In genomic region chr10:5684318-5684970, GRCh38 we compare ENCODE assay signal across 1 cellular context.
TF ChIP-seq lines count a peak whose summit lies in the region.

Gene TASOR2, plus strand, starts transcription at chr10:5684838. Its CDS starts 35,805 bp downstream, at chr10:5720643.

TF ChIP-seq in K562, 482 proteins besides CTCF, POLR2A, EP300 and RAD21 (continued from another document and continues in another):
- TF ChIP-seq HBP1 (CRISPR knock-in tag; IDR thresholded peaks at IDR 0.05) (0 out of 2 replicates have a peak, but pooled peaks have one; percentile 42), ZNF586 (CRISPR knock-in tag; conservative IDR thresholded peaks at IDR 0.05) (0 out of 2 replicates have a peak, but pooled peaks have one; percentile 84), HCFC1 (IDR thresholded peaks at IDR 0.05; ENCODE audit: low read depth, low read length) (no peak), KAT7 (CRISPR knock-in tag; IDR thresholded peaks at IDR 0.05; ENCODE audit: borderline replicate concordance) (peak; percentile 74; the same call in 1 of the 2 replicates), EP400 (IDR thresholded peaks at IDR 0.05) (peak; percentile 75), MXI1 (IDR thresholded peaks at IDR 0.05; ENCODE audit: low read depth, low read length) (no peak), ZNF79 (CRISPR knock-in tag; IDR thresholded peaks at IDR 0.05; ENCODE audit: low read depth) (0 out of 2 replicates have a peak, but pooled peaks have one; percentile 65), ZNF263 (CRISPR knock-in tag; IDR thresholded peaks at IDR 0.05; ENCODE audit: borderline replicate concordance) (peak; percentile 71; the same call in 1 of the 2 replicates), ELF2 (CRISPR knock-in tag; IDR thresholded peaks at IDR 0.05) (no peak), AFF4 (CRISPR knock-in tag; IDR thresholded peaks at IDR 0.05) (peak; percentile 85), GMEB1 (CRISPR knock-in tag; IDR thresholded peaks at IDR 0.05) (peak; percentile 70), CHD2 (IDR thresholded peaks at IDR 0.05; ENCODE audit: low read depth, low read length) (peak; percentile 97), CREM (IDR thresholded peaks at IDR 0.05; ENCODE audit: low read depth) (peak; percentile 67), NFATC3 (IDR thresholded peaks at IDR 0.05) (no peak), ZNF436 (CRISPR knock-in tag; IDR thresholded peaks at IDR 0.05) (no peak), ZNF589 (CRISPR knock-in tag; IDR thresholded peaks at IDR 0.05; ENCODE audit: low read depth) (peak; percentile 86; the same call in 1 of the 2 replicates), PCBP1 (IDR thresholded peaks at IDR 0.05; ENCODE audit: low read depth, low read length, poor library complexity, severe bottlenecking) (peak; percentile 84), SNIP1 (IDR thresholded peaks at IDR 0.05; ENCODE audit: low read depth) (no peak), FOXA3 (CRISPR knock-in tag; conservative IDR thresholded peaks at IDR 0.05 in 1 of 2, IDR thresholded peaks at IDR 0.05 in 1 of 2) (peak in 1 of 2 experiments; percentile 94; a peak in 2 of 4 replicates), ATF1 (CRISPR knock-in tag; IDR thresholded peaks at IDR 0.05) (no peak), ATF1 (tag; IDR thresholded peaks at IDR 0.05) (peak; percentile 69), RB1 (IDR thresholded peaks at IDR 0.05; ENCODE audit: low read depth) (peak; percentile 31; the same call in 1 of the 2 replicates), ZSCAN32 (CRISPR knock-in tag; IDR thresholded peaks at IDR 0.05) (peak; percentile 72; the same call in 1 of the 2 replicates), CSDE1 (IDR thresholded peaks at IDR 0.05) (no peak), DPF2 (IDR thresholded peaks at IDR 0.05) (0 out of 2 replicates have a peak, but pooled peaks have one; percentile 28), SMC3 (conservative IDR thresholded peaks at IDR 0.05; ENCODE audit: insufficient read depth, low read depth, low read length) (no peak), ZNF511 (CRISPR knock-in tag; IDR thresholded peaks at IDR 0.05) (peak; percentile 99), ZNF124 (CRISPR knock-in tag; IDR thresholded peaks at IDR 0.05) (peak; percentile 47; the same call in 1 of the 2 replicates), TEAD4 (IDR thresholded peaks at IDR 0.05; ENCODE audit: low read length) (peak; percentile 44; the same call in 1 of the 2 replicates), TEAD4 (CRISPR knock-in tag; IDR thresholded peaks at IDR 0.05; ENCODE audit: borderline replicate concordance) (peak; percentile 93), JUND (IDR thresholded peaks at IDR 0.05; ENCODE audit: borderline replicate concordance, low read depth, low read length) (peak; percentile 22; the same call in 1 of the 2 replicates), JUND (tag; IDR thresholded peaks at IDR 0.05; ENCODE audit: borderline replicate concordance, low read depth, low read length) (peak; percentile 77; the same call in 2 of the 3 replicates), E2F5 (CRISPR knock-in tag; IDR thresholded peaks at IDR 0.05) (peak; percentile 96; the same call in 1 of the 2 replicates), NCOR1 (IDR thresholded peaks at IDR 0.05) (no peak), ZNF76 (CRISPR knock-in tag; IDR thresholded peaks at IDR 0.05; ENCODE audit: borderline replicate concordance) (0 out of 2 replicates have a peak, but pooled peaks have one; percentile 85), ZNF707 (CRISPR knock-in tag; conservative IDR thresholded peaks at IDR 0.05) (peak; percentile 61; the same call in 1 of the 2 replicates), TCF15 (CRISPR knock-in tag; IDR thresholded peaks at IDR 0.05) (peak; percentile 92), THRB (CRISPR knock-in tag; conservative IDR thresholded peaks at IDR 0.05) (no peak), MAZ (CRISPR knock-in tag; conservative IDR thresholded peaks at IDR 0.05 in 1 of 2, IDR thresholded peaks at IDR 0.05 in 1 of 2) (peak; percentile 64 to 84; a peak in 3 of 4 replicates), ZBTB26 (CRISPR knock-in tag; IDR thresholded peaks at IDR 0.05) (0 out of 2 replicates have a peak, but pooled peaks have one; percentile 42), CAMTA2 (CRISPR knock-in tag; conservative IDR thresholded peaks at IDR 0.05) (no peak), TCF7L2 (IDR thresholded peaks at IDR 0.05; ENCODE audit: low read depth, low read length) (peak; percentile 23; the same call in 1 of the 2 replicates), RFX5 (IDR thresholded peaks at IDR 0.05; ENCODE audit: low read depth, low read length) (no peak), XRCC3 (IDR thresholded peaks at IDR 0.05) (no peak), RCOR1 (IDR thresholded peaks at IDR 0.05; ENCODE audit: borderline replicate concordance in 1 of 2, low read depth in 2 of 2, low read length in 2 of 2) (peak in 1 of 2 experiments; percentile 5; a peak in 1 of 4 replicates), ZNF444 (CRISPR knock-in tag; IDR thresholded peaks at IDR 0.05) (0 out of 2 replicates have a peak, but pooled peaks have one; percentile 67), ZBTB2 (IDR thresholded peaks at IDR 0.05) (peak; percentile 98), RBM17 (IDR thresholded peaks at IDR 0.05; ENCODE audit: borderline replicate concordance, low read depth, low read length) (no peak), E2F6 (IDR thresholded peaks at IDR 0.05; ENCODE audit: borderline replicate concordance in 1 of 2, extremely low read depth in 1 of 2, insufficient read depth in 1 of 2, insufficient read length in 1 of 2, low read depth in 1 of 2, low read length in 1 of 2, poor library complexity in 1 of 2, severe bottlenecking in 1 of 2) (peak; percentile 100), ARID3A (IDR thresholded peaks at IDR 0.05; ENCODE audit: borderline replicate concordance, low read depth, low read length) (no peak), ZNF668 (CRISPR knock-in tag; IDR thresholded peaks at IDR 0.05) (peak; percentile 93), SMAD4 (CRISPR knock-in tag; conservative IDR thresholded peaks at IDR 0.05) (peak; percentile 94), KDM5B (IDR thresholded peaks at IDR 0.05; ENCODE audit: insufficient replicate concordance, low read depth, low read length) (peak; percentile 9)
